ENCODE assay signal across 9 cellular contexts in the genomic region with DNA sequence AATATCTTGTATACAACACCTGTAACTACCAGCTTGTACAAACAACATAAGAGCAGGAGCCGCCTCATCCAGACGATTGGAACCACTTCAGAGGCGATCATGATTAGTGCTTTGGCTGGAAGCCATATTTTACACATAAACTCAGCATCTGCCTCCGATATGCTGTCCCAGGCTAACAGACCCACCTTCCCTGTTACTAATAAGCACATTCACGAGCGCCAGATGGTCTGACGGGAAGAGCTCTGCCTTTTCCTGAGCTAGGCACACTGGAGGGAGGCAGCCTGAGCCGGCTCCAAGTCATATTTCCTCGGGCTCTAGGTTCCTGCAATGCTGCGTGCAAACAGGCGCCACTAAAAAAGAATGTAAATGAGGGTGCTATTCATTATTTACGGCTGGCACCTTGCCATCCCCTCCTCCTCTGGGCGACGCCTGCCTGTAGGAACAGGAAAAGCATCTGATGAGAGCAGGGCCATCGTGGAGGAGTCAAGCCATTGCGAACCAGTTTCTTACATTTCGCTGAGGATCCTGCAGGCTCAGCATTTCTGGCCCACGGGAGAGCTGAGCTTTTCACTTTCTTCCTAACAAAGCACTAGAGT.
DNase-seq lines count a peak whose midpoint lies in the region; ATAC-seq and TF ChIP-seq lines count a peak whose summit lies in the region.
"Had no signal": no experiment of that assay in that cellular context is flagged by ENCODE, and none has a peak within 500 bp of the region (broad histone marks: within the 10 kb centered on the region; RNA-seq: fewer than 3 reads in every experiment).

No MANE protein-coding gene starts in this region.

- peaks cover 0 to 9% (median 0%) of the 10 kb centered on the region in 4 donors for H3K4me1 ChIP-seq in tibial nerve

- H3K27ac ChIP-seq in tibial nerve, result no peak overlapping the region
- H3K27ac ChIP-seq: WERI-Rb-1 had no signal

- 23 to 32% methylated on average over 18 of the region's 18 CpGs for WGBS in tibial nerve, 2 donors

- in situ Hi-C loops in SK-MEL-5 (cut with HindIII; ENCODE audit: low pct_unique_long_range_greater_than_20kb, low sequenced_read_pairs), result no loop called here

- POLR2A ChIA-PET in activated CD8-positive, alpha-beta T cell treated with anti-CD3 and anti-CD28 coated beads for 36 hours (lab: Charles Lee), result interaction anchor here (0.6 to 0.7 kb wide), 2 partner anchors 43 to 189 kb away, joined by 3 read pairs; no protein-coding TSS in a partner anchor

- H3K4me1 Mint-ChIP-seq in activated CD8-positive, alpha-beta T cell treated with anti-CD3 and anti-CD28 coated beads for 36 hours (ENCODE audit: low read depth), result no peaks in the 10 kb centered on the region

- peak; percentile 36 for ATAC-seq in left ventricle myocardium superior
- ATAC-seq in activated CD8-positive, alpha-beta T cell treated with anti-CD3 and anti-CD28 coated beads for 36 hours, result no peak

- H3K9me3 ChIP-seq in tibial nerve, result peaks cover 0 to 9% (median 0%) of the 10 kb centered on the region in 4 donors

- TF ChIP-seq EP300 in tibial nerve (IDR thresholded peaks at IDR 0.05), result no peak

- peak; percentile 9 for TF ChIP-seq CTCF in AG09319 (IDR thresholded peaks at IDR 0.05; ENCODE audit: low read depth, low read length)
- TF ChIP-seq CTCF in activated CD8-positive, alpha-beta T cell treated with anti-CD3 and anti-CD28 coated beads for 36 hours (IDR thresholded peaks at IDR 0.05), result no peak
- TF ChIP-seq CTCF in tibial nerve (IDR thresholded peaks at IDR 0.05), result no peak

- H3K36me3 ChIP-seq in tibial nerve, result no peaks in the 10 kb centered on the region
- H3K36me3 ChIP-seq: WERI-Rb-1 had no signal

- peaks cover 4% of the 10 kb centered on the region for H3K27me3 Mint-ChIP-seq in activated CD8-positive, alpha-beta T cell treated with anti-CD3 and anti-CD28 coated beads for 36 hours

- H3K4me3 Mint-ChIP-seq in activated CD8-positive, alpha-beta T cell treated with anti-CD3 and anti-CD28 coated beads for 36 hours, result no peak overlapping the region

- no peak overlapping the region for H3K27ac Mint-ChIP-seq in activated CD8-positive, alpha-beta T cell treated with anti-CD3 and anti-CD28 coated beads for 36 hours

- H3K36me3 Mint-ChIP-seq in activated CD8-positive, alpha-beta T cell treated with anti-CD3 and anti-CD28 coated beads for 36 hours (ENCODE audit: low read depth), result no peaks in the 10 kb centered on the region

- H3K4me3 ChIP-seq in tibial nerve, result no peak overlapping the region

- CTCF ChIA-PET in activated CD8-positive, alpha-beta T cell treated with anti-CD3 and anti-CD28 coated beads for 36 hours (lab: Charles Lee), result interaction anchor here (0.6 to 2.4 kb wide), 2 partner anchors 27 to 409 kb away, joined by 3 to 9 read pairs; no protein-coding TSS in a partner anchor

- H3K9me3 Mint-ChIP-seq in activated CD8-positive, alpha-beta T cell treated with anti-CD3 and anti-CD28 coated beads for 36 hours, result no peaks in the 10 kb centered on the region

- intact Hi-C loops in left ventricle myocardium superior (cut with micrococcal nuclease), result no loop called here
- intact Hi-C loops in activated CD8-positive, alpha-beta T cell treated with anti-CD3 and anti-CD28 coated beads for 36 hours (cut with micrococcal nuclease), result no loop called here

- no peak for DNase-seq in AG09319 (ENCODE audit: extremely low read depth, low read depth)
- peak; percentile 100 for DNase-seq in NCI-H1105 treated with DMSO at 0.1 percent for 48 hours (lab: John Stamatoyannopoulos, UW)
- peak; percentile 34 for DNase-seq in SK-MEL-5 (ENCODE audit: low read depth, low spot score)
- peak; percentile 29 for DNase-seq in left ventricle myocardium superior
- DNase-seq in activated gamma-delta T cell treated with Interleukin-2 at 50 U/mL for 16 hours, result no peak
- no peak for DNase-seq in retina
- DNase-seq in activated CD8-positive, alpha-beta T cell treated with anti-CD3 and anti-CD28 coated beads for 36 hours, result no peak
- DNase-seq in tibial nerve (ENCODE audit: low spot score in 2 of 2), result no peak
- DNase-seq: WERI-Rb-1 had no signal

- no peak for TF ChIP-seq POLR2A in tibial nerve (IDR thresholded peaks at IDR 0.05)

- H3K27me3 ChIP-seq in tibial nerve, result no peaks in the 10 kb centered on the region

Comparison
In these comparisons a context has a peak if more than half of its experiments do, and no peak if none do; other contexts are left out.
1. DNase-seq: peak in NCI-H1105 treated with DMSO at 0.1 percent for 48 hours (single experiment), SK-MEL-5 (single experiment) and left ventricle myocardium superior (single experiment); none in AG09319 (single experiment), activated gamma-delta T cell treated with Interleukin-2 at 50 U/mL for 16 hours (single experiment), retina (single experiment), activated CD8-positive, alpha-beta T cell treated with anti-CD3 and anti-CD28 coated beads for 36 hours (single experiment) and tibial nerve (0 of 2).